Comparison of ENCODE assay signal across 8 cellular contexts in the genomic region with DNA sequence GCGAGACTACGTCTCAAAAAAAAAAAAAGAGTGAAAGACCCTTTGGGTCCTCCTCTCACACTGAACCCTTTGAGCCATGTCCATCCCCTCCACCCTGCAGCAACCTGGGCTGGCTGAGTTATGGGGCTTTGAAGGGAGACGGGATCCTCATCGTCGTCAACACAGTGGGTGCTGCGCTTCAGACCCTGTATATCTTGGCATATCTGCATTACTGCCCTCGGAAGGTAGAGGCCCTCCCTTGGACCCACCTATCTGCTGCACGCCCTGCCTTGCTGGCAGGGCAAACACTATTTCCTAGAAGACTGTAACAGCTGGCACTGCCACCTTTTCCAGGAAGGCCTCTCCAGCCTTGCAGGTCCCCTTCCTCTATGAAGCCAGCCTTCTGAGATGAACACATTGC. TPM values are rescaled to one million over a fixed set of nuclear protein-coding genes. Genes with fewer than 3 reads are reported as not detected.
A peak's percentile ranks its signal among the peaks of the same experiment; 100 is the strongest.
DNase-seq lines count a peak whose midpoint lies in the region; ATAC-seq, FAIRE-seq and TF ChIP-seq lines count a peak whose summit lies in the region.

No MANE protein-coding gene starts in this region.

- no peaks in the 10 kb centered on the region; the same call in 1 of the 2 replicates for H3K36me3 ChIP-seq in BE2C
- no peaks in the 10 kb centered on the region for H3K36me3 ChIP-seq in KOPT-K1 (ENCODE audit: insufficient read depth, low read length)
- H3K36me3 ChIP-seq in K562 (ENCODE audit: control insufficient read depth, insufficient read depth, low read length) = peaks cover 40% of the 10 kb centered on the region
- H3K36me3 ChIP-seq in mesendoderm (ENCODE audit: control insufficient read depth, insufficient read depth, low read length) = no peaks in the 10 kb centered on the region

- in situ Hi-C loops in K562 (cut with MboI) = no loop called here

- peak overlapping the region; percentile 65 for H2BK5ac ChIP-seq in mesendoderm (ENCODE audit: low read length)

- H3K4ac ChIP-seq in mesendoderm (ENCODE audit: low read depth, low read length) = no peak overlapping the region

- ATAC-seq in K562 (no peak), GM21529 (IDR thresholded peaks at IDR 0.05; ENCODE audit: unreplicated experiment) (no peak), HG03108 (IDR thresholded peaks at IDR 0.05; ENCODE audit: unreplicated experiment) (no peak)

- no peak overlapping the region for H4K8ac ChIP-seq in mesendoderm (ENCODE audit: low read depth, low read length)

- no peak overlapping the region for H2BK120ac ChIP-seq in mesendoderm (ENCODE audit: low read depth, low read length)

- H2AK5ac ChIP-seq in mesendoderm (ENCODE audit: low read length) = peak overlapping the region; percentile 20

- no peak overlapping the region for H2AFZ ChIP-seq in K562 (ENCODE audit: low read depth, low read length)

- POLR2A ChIA-PET in K562 (lab: Yijun Ruan, JAX) = interaction anchor here (0.7 to 1.9 kb wide), 7 partner anchors 9 to 575 kb away, joined by 3 to 5 read pairs (median 4); partner anchors contain the start of gene EFNA1

- H3K9me1 ChIP-seq in K562 (ENCODE audit: control insufficient read depth, insufficient read depth, low read length) = no peaks in the 10 kb centered on the region

- no peak overlapping the region for H3K23ac ChIP-seq in mesendoderm (ENCODE audit: low read length)

- H3K9ac ChIP-seq in K562 (ENCODE audit: insufficient read depth in 1 of 2, low read depth in 2 of 2, low read length in 2 of 2) (peak overlapping the region; percentile 85 to 91), mesendoderm (ENCODE audit: low read length) (peak overlapping the region; percentile 72)

- H3K27me3 ChIP-seq in BE2C = no peaks in the 10 kb centered on the region
- H3K27me3 ChIP-seq in K562 (ENCODE audit: control insufficient read depth in 2 of 2, insufficient read depth in 2 of 2, low read length in 2 of 2) = no peaks in the 10 kb centered on the region
- no peaks in the 10 kb centered on the region for H3K27me3 ChIP-seq in mesendoderm (ENCODE audit: insufficient read depth, low read length, poor library complexity)

- no peak for TF ChIP-seq CTCF in BE2C (IDR thresholded peaks at IDR 0.05; ENCODE audit: low read depth, low read length)
- no peak for TF ChIP-seq CTCF in K562 (IDR thresholded peaks at IDR 0.05 in 2 of 3, conservative IDR thresholded peaks at IDR 0.05 in 1 of 3; ENCODE audit: insufficient read depth in 2 of 3, low read depth in 1 of 3, low read length in 3 of 3)

- H3K79me2 ChIP-seq in K562 (ENCODE audit: control insufficient read depth, insufficient read depth, low read length) = peaks cover 51% of the 10 kb centered on the region
- H3K79me2 ChIP-seq in mesendoderm (ENCODE audit: control insufficient read depth, insufficient read depth, low read length) = no peaks in the 10 kb centered on the region

- H3K4me1 ChIP-seq in BE2C (no peaks in the 10 kb centered on the region), K562 (replicated peaks in 1 of 2; ENCODE audit: control insufficient read depth in 2 of 2, insufficient read depth in 2 of 2, low read length in 2 of 2) (peaks cover 41 to 67% of the 10 kb centered on the region in 2 experiments), mesendoderm (ENCODE audit: control insufficient read depth, low read depth, low read length) (peaks cover 3% of the 10 kb centered on the region)

- no peak overlapping the region for H2BK15ac ChIP-seq in mesendoderm (replicated peaks; ENCODE audit: low read depth)

- H3K4me2 ChIP-seq in K562 (ENCODE audit: insufficient read depth, low read length) = peak overlapping the region; percentile 84
- H3K4me2 ChIP-seq in mesendoderm (ENCODE audit: low read length) = peak overlapping the region; percentile 35

- WGBS in K562 (ENCODE audit: insufficient coverage, low coverage, missing lambda C conversion rate) = 33% methylated on average over 6 of the region's 8 CpGs
- WGBS in mesendoderm (ENCODE audit: extremely low coverage, insufficient coverage, low lambda C conversion rate) = no CpG with 5 or more reads among the region's 8 CpGs

- intact Hi-C loops in K562 (cut with micrococcal nuclease) = no loop called here

- H3K27ac ChIP-seq in KOPT-K1 (ENCODE audit: low read depth, low read length, poor library complexity, severe bottlenecking) (peak overlapping the region; percentile 93), K562 (ENCODE audit: extremely low read depth, low read depth, low read length) (peak overlapping the region; percentile 70), mesendoderm (ENCODE audit: low read depth, low read length) (no peak overlapping the region)

- no peak for TF ChIP-seq RAD21 in K562 (CRISPR knock-in tag; conservative IDR thresholded peaks at IDR 0.05 in 1 of 2, IDR thresholded peaks at IDR 0.05 in 1 of 2)

- H3K4me3 ChIP-seq in BE2C (ENCODE audit: low read depth, low read length) = peak overlapping the region; percentile 95
- H3K4me3 ChIP-seq in K562 = peak overlapping the region; percentile 82
- H3K4me3 ChIP-seq in mesendoderm (ENCODE audit: low read length) = peak overlapping the region; percentile 4

- FAIRE-seq in K562 (lab: Jason Lieb, UNC) (no peak), GM12891 (lab: Jason Lieb, UNC) (no peak)

- no peak for DNase-seq in BE2C
- DNase-seq in K562 (ENCODE audit: extremely low read depth in 1 of 4, low spot score in 3 of 4) = peak in 1 of 4 experiments; percentile 6
- DNase-seq in mesendoderm = no peak
- DNase-seq in H4 (ENCODE audit: low spot score) = no peak
- no peak for DNase-seq in GM12891 (ENCODE audit: insufficient read length, low spot score)

- peaks cover 9% of the 10 kb centered on the region for H3K79me1 ChIP-seq in mesendoderm (ENCODE audit: low read length)

- TF ChIP-seq POLR2A in K562 (conservative IDR thresholded peaks at IDR 0.05) = no peak
- no peak; the same call in 1 of the 2 replicates for TF ChIP-seq POLR2A in GM12891 (IDR thresholded peaks at IDR 0.05; ENCODE audit: low read depth, low read length)

- H4K5ac ChIP-seq in mesendoderm (ENCODE audit: low read length) = no peak overlapping the region

- no TSS peak for BruUV-seq in K562 (replicated peaks; lab: Mats Ljungman, UMichigan)

- TF ChIP-seq EP300 in K562 (IDR thresholded peaks at IDR 0.05; ENCODE audit: low read length) = no peak

- peak overlapping the region; percentile 82 for H3K56ac ChIP-seq in mesendoderm (ENCODE audit: low read length)

- no peaks in the 10 kb centered on the region for H4K20me1 ChIP-seq in K562 (replicated peaks; ENCODE audit: control insufficient read depth, insufficient read depth, low read length)

- CTCF ChIA-PET in K562 (lab: Yijun Ruan, JAX; ENCODE audit: low intra/inter-chr PET ratio) = no interaction called here

- H3K9me3 ChIP-seq in BE2C (no peaks in the 10 kb centered on the region), KOPT-K1 (ENCODE audit: insufficient read depth, low read length, poor library complexity, severe bottlenecking) (no peaks in the 10 kb centered on the region), K562 (replicated peaks; ENCODE audit: control insufficient read depth, insufficient read depth, low read depth, low read length) (peaks cover 7% of the 10 kb centered on the region; the same call in 1 of the 2 replicates)

- H3K18ac ChIP-seq in mesendoderm (ENCODE audit: low read length) = no peak overlapping the region

RNA-seq across cellular contexts. Expression of gene SLC50A1, which starts 1.1 kb away (rescaled TPM):
- polyA plus RNA-seq in BE2C (2012; ENCODE audit: insufficient read depth, insufficient read length, low read depth) = 37.1 TPM
- total RNA-seq in K562 (2011; cell fraction: chromatin; rRNA removed; ENCODE audit: low replicate concordance) = 42.6 and 72.0 TPM in 2 replicates
- total RNA-seq in K562 (2011; cell fraction: nucleolus; rRNA removed) = 92.6 and 100 TPM in 2 replicates
- total RNA-seq in K562 (2011; cell fraction: nucleoplasm; rRNA removed) = 93.1 and 101 TPM in 2 replicates
- total RNA-seq in K562 (2014; rRNA removed) (59.2 and 68.1 TPM in 2 replicates), K562 (2014; rRNA removed; fragmentation: Illumina TruSeq; extraction: Trizol) (52.2 and 58.7 TPM in 2 replicates), K562 (2015; rRNA removed; fragmentation: Illumina TruSeq; extraction: Trizol) (62.7 and 64.0 TPM in 2 replicates), K562 (2021) (46.5 and 50.0 TPM in 2 replicates)
- polyA plus RNA-seq in K562 (2011; rRNA removed) (88.3 and 91.9 TPM in 2 replicates), K562 (2014; fragmentation: Illumina TruSeq; extraction: Trizol) (86.2 and 96.6 TPM in 2 replicates), K562 (2014; fragmentation: Nextera tagmentation; extraction: Ambion mirVana) (100 to 1,000 TPM; 103 to 132 TPM), K562 (2014; rRNA removed) (91.7 and 99.4 TPM in 2 replicates)
- polyA plus RNA-seq in K562 (2011; cell fraction: cytosol; rRNA removed) = 161 TPM in 2 replicates
- polyA plus RNA-seq in K562 (2011; cell fraction: nucleus; rRNA removed) = 30.6 and 31.3 TPM in 2 replicates
- 55.7 and 78.0 TPM in 2 replicates for polyA plus RNA-seq in K562 (2012)
- polyA minus RNA-seq in K562 (2011; rRNA and poly(A)+ RNA removed) = 36.3 and 45.8 TPM in 2 replicates
- 23.1 and 29.2 TPM in 2 replicates for polyA minus RNA-seq in K562 (2011; cell fraction: cytosol; rRNA and poly(A)+ RNA removed)
- polyA minus RNA-seq in K562 (2011; cell fraction: nucleus; rRNA and poly(A)+ RNA removed) = 8.1 and 9.3 TPM in 2 replicates
- 23.4 TPM for polyA plus RNA-seq in mesendoderm (2013, experiment 1 of 2)
- polyA plus RNA-seq in mesendoderm (2013, experiment 2 of 2) = 22.4 TPM
- total RNA-seq in H4 (2014; rRNA removed; shearing (Covaris generic)) = 35.8 and 40.5 TPM in 2 replicates
- polyA plus RNA-seq in GM12891 (2012; ENCODE audit: low read depth, missing spikeins) = 31.8 TPM

RNA-seq across cellular contexts. Expression of gene DPM3, which starts 3.6 kb away (rescaled TPM):
- 221 TPM for polyA plus RNA-seq in BE2C (2012; ENCODE audit: insufficient read depth, insufficient read length, low read depth)
- 7.1 and 27.9 TPM in 2 replicates for total RNA-seq in K562 (2011; cell fraction: chromatin; rRNA removed; ENCODE audit: low replicate concordance)
- 73.0 and 77.4 TPM in 2 replicates for total RNA-seq in K562 (2011; cell fraction: nucleolus; rRNA removed)
- 47.4 and 60.5 TPM in 2 replicates for total RNA-seq in K562 (2011; cell fraction: nucleoplasm; rRNA removed)
- 41.3 and 45.1 TPM in 2 replicates for total RNA-seq in K562 (2014; rRNA removed)
- 1.8 and 3.7 TPM in 2 replicates for total RNA-seq in K562 (2014; rRNA removed; fragmentation: Illumina TruSeq; extraction: Trizol)
- total RNA-seq in K562 (2015; rRNA removed; fragmentation: Illumina TruSeq; extraction: Trizol) = 34.2 and 40.0 TPM in 2 replicates
- 92.1 and 94.2 TPM in 2 replicates for total RNA-seq in K562 (2021)
- 27.1 and 62.3 TPM in 2 replicates for polyA plus RNA-seq in K562 (2011; rRNA removed)
- polyA plus RNA-seq in K562 (2011; cell fraction: cytosol; rRNA removed) = 209 and 283 TPM in 2 replicates
- polyA plus RNA-seq in K562 (2011; cell fraction: nucleus; rRNA removed) = 63.1 and 75.1 TPM in 2 replicates
- 123 and 131 TPM in 2 replicates for polyA plus RNA-seq in K562 (2012)
- 8.6 and 59.7 TPM in 2 replicates for polyA plus RNA-seq in K562 (2014; fragmentation: Illumina TruSeq; extraction: Trizol)
- 10 to 100 TPM; 12.6 to 36.4 TPM for polyA plus RNA-seq in K562 (2014; fragmentation: Nextera tagmentation; extraction: Ambion mirVana)
- 120 and 141 TPM in 2 replicates for polyA plus RNA-seq in K562 (2014; rRNA removed)
- 6.0 and 10.0 TPM in 2 replicates for polyA minus RNA-seq in K562 (2011; rRNA and poly(A)+ RNA removed)
- polyA minus RNA-seq in K562 (2011; cell fraction: cytosol; rRNA and poly(A)+ RNA removed) = 11.5 and 13.6 TPM in 2 replicates
- polyA minus RNA-seq in K562 (2011; cell fraction: nucleus; rRNA and poly(A)+ RNA removed) = 12.2 and 13.9 TPM in 2 replicates
- 84.8 TPM for polyA plus RNA-seq in mesendoderm (2013, experiment 1 of 2)
- polyA plus RNA-seq in mesendoderm (2013, experiment 2 of 2) = 79.1 TPM
- 53.2 and 72.4 TPM in 2 replicates for total RNA-seq in H4 (2014; rRNA removed; shearing (Covaris generic))
- polyA plus RNA-seq in GM12891 (2012; ENCODE audit: low read depth, missing spikeins) = 60.7 TPM

RNA-seq across cellular contexts. Expression of gene EFNA1, which starts 9.1 kb away (rescaled TPM):
- polyA plus RNA-seq in BE2C (2012; ENCODE audit: insufficient read depth, insufficient read length, low read depth) = 6.7 TPM
- 5.1 and 11.1 TPM in 2 replicates for total RNA-seq in K562 (2011; cell fraction: chromatin; rRNA removed; ENCODE audit: low replicate concordance)
- 14.3 and 14.5 TPM in 2 replicates for total RNA-seq in K562 (2011; cell fraction: nucleolus; rRNA removed)
- total RNA-seq in K562 (2011; cell fraction: nucleoplasm; rRNA removed) = 10.1 and 15.0 TPM in 2 replicates
- total RNA-seq in K562 (2014; rRNA removed) (2.5 and 2.6 TPM in 2 replicates), K562 (2014; rRNA removed; fragmentation: Illumina TruSeq; extraction: Trizol) (1.9 and 2.1 TPM in 2 replicates), K562 (2015; rRNA removed; fragmentation: Illumina TruSeq; extraction: Trizol) (3.3 and 3.7 TPM in 2 replicates), K562 (2021) (2.6 and 2.7 TPM in 2 replicates)
- polyA plus RNA-seq in K562 (2011; rRNA removed) (9.3 and 14.1 TPM in 2 replicates), K562 (2014; fragmentation: Illumina TruSeq; extraction: Trizol) (3.0 and 3.5 TPM in 2 replicates), K562 (2014; fragmentation: Nextera tagmentation; extraction: Ambion mirVana) (1 to 10 TPM; 3.7 TPM), K562 (2014; rRNA removed) (2.8 and 5.3 TPM in 2 replicates)
- 12.2 and 13.8 TPM in 2 replicates for polyA plus RNA-seq in K562 (2011; cell fraction: cytosol; rRNA removed)
- polyA plus RNA-seq in K562 (2011; cell fraction: nucleus; rRNA removed) = 9.8 and 11.9 TPM in 2 replicates
- polyA plus RNA-seq in K562 (2012) = 3.3 and 4.8 TPM in 2 replicates
- polyA minus RNA-seq in K562 (2011; rRNA and poly(A)+ RNA removed) = 5.8 and 6.6 TPM in 2 replicates
- polyA minus RNA-seq in K562 (2011; cell fraction: cytosol; rRNA and poly(A)+ RNA removed) = 8.0 and 16.9 TPM in 2 replicates
- polyA minus RNA-seq in K562 (2011; cell fraction: nucleus; rRNA and poly(A)+ RNA removed) = 3.9 and 4.4 TPM in 2 replicates
- polyA plus RNA-seq in mesendoderm (2013, experiment 1 of 2) = 2.2 TPM
- polyA plus RNA-seq in mesendoderm (2013, experiment 2 of 2) = 1.9 TPM
- total RNA-seq in H4 (2014; rRNA removed; shearing (Covaris generic)) = 14.6 and 28.0 TPM in 2 replicates
- 0.45 TPM for polyA plus RNA-seq in GM12891 (2012; ENCODE audit: low read depth, missing spikeins)

RNA-seq across cellular contexts. Expression of gene KRTCAP2, which starts 36.4 kb away (rescaled TPM):
- 420 TPM for polyA plus RNA-seq in BE2C (2012; ENCODE audit: insufficient read depth, insufficient read length, low read depth)
- total RNA-seq in K562 (2011; cell fraction: chromatin; rRNA removed; ENCODE audit: low replicate concordance) = 114 and 195 TPM in 2 replicates
- 338 and 376 TPM in 2 replicates for total RNA-seq in K562 (2011; cell fraction: nucleolus; rRNA removed)
- 298 TPM in 2 replicates for total RNA-seq in K562 (2011; cell fraction: nucleoplasm; rRNA removed)
- total RNA-seq in K562 (2014; rRNA removed) (211 and 255 TPM in 2 replicates), K562 (2014; rRNA removed; fragmentation: Illumina TruSeq; extraction: Trizol) (226 and 244 TPM in 2 replicates), K562 (2015; rRNA removed; fragmentation: Illumina TruSeq; extraction: Trizol) (290 and 294 TPM in 2 replicates), K562 (2021) (243 and 253 TPM in 2 replicates)
- polyA plus RNA-seq in K562 (2011; rRNA removed) (129 and 178 TPM in 2 replicates), K562 (2014; fragmentation: Illumina TruSeq; extraction: Trizol) (418 and 443 TPM in 2 replicates), K562 (2014; fragmentation: Nextera tagmentation; extraction: Ambion mirVana) (100 to 1,000 TPM; 429 to 436 TPM), K562 (2014; rRNA removed) (126 and 196 TPM in 2 replicates)
- 462 and 551 TPM in 2 replicates for polyA plus RNA-seq in K562 (2011; cell fraction: cytosol; rRNA removed)
- 206 and 232 TPM in 2 replicates for polyA plus RNA-seq in K562 (2011; cell fraction: nucleus; rRNA removed)
- polyA plus RNA-seq in K562 (2012) = 327 and 494 TPM in 2 replicates
- 153 and 212 TPM in 2 replicates for polyA minus RNA-seq in K562 (2011; rRNA and poly(A)+ RNA removed)
- polyA minus RNA-seq in K562 (2011; cell fraction: cytosol; rRNA and poly(A)+ RNA removed) = 167 and 266 TPM in 2 replicates
- polyA minus RNA-seq in K562 (2011; cell fraction: nucleus; rRNA and poly(A)+ RNA removed) = 51.4 and 83.0 TPM in 2 replicates
- polyA plus RNA-seq in mesendoderm (2013, experiment 1 of 2) = 196 TPM
- polyA plus RNA-seq in mesendoderm (2013, experiment 2 of 2) = 199 TPM
- 128 and 140 TPM in 2 replicates for total RNA-seq in H4 (2014; rRNA removed; shearing (Covaris generic))
- 104 TPM for polyA plus RNA-seq in GM12891 (2012; ENCODE audit: low read depth, missing spikeins)

RNA-seq across cellular contexts. Expression of gene TRIM46, which starts 36.9 kb away (rescaled TPM):
- polyA plus RNA-seq in BE2C (2012; ENCODE audit: insufficient read depth, insufficient read length, low read depth) = 25.0 TPM
- 0.95 and 1.8 TPM in 2 replicates for total RNA-seq in K562 (2011; cell fraction: chromatin; rRNA removed; ENCODE audit: low replicate concordance)
- 0.67 and 0.92 TPM in 2 replicates for total RNA-seq in K562 (2011; cell fraction: nucleolus; rRNA removed)
- 0.66 and 1.1 TPM in 2 replicates for total RNA-seq in K562 (2011; cell fraction: nucleoplasm; rRNA removed)
- 0.04 and 0.05 TPM in 2 replicates for total RNA-seq in K562 (2014; rRNA removed)
- total RNA-seq in K562 (2014; rRNA removed; fragmentation: Illumina TruSeq; extraction: Trizol) = not detected in 2 replicates
- total RNA-seq in K562 (2015; rRNA removed; fragmentation: Illumina TruSeq; extraction: Trizol) = 0.14 TPM in 1 of 2 replicates, not detected in the other
- total RNA-seq in K562 (2021) = 0.22 and 0.60 TPM in 2 replicates
- 0.08 and 0.12 TPM in 2 replicates for polyA plus RNA-seq in K562 (2011; rRNA removed)
- 0.13 and 0.18 TPM in 2 replicates for polyA plus RNA-seq in K562 (2011; cell fraction: cytosol; rRNA removed)
- polyA plus RNA-seq in K562 (2011; cell fraction: nucleus; rRNA removed) = 0.59 and 0.64 TPM in 2 replicates
- polyA plus RNA-seq in K562 (2012) = 0.16 and 0.29 TPM in 2 replicates
- polyA plus RNA-seq in K562 (2014; fragmentation: Illumina TruSeq; extraction: Trizol) = 0.15 and 0.18 TPM in 2 replicates
- polyA plus RNA-seq in K562 (2014; fragmentation: Nextera tagmentation; extraction: Ambion mirVana) = not detected
- 0.11 and 0.41 TPM in 2 replicates for polyA plus RNA-seq in K562 (2014; rRNA removed)
- 0.09 TPM in 1 of 2 replicates, not detected in the other for polyA minus RNA-seq in K562 (2011; rRNA and poly(A)+ RNA removed)
- not detected in 2 replicates for polyA minus RNA-seq in K562 (2011; cell fraction: cytosol; rRNA and poly(A)+ RNA removed)
- polyA minus RNA-seq in K562 (2011; cell fraction: nucleus; rRNA and poly(A)+ RNA removed) = 0.13 TPM in 1 of 2 replicates, not detected in the other
- 1.8 TPM for polyA plus RNA-seq in mesendoderm (2013, experiment 1 of 2)
- polyA plus RNA-seq in mesendoderm (2013, experiment 2 of 2) = 2.0 TPM
- 0.37 and 1.1 TPM in 2 replicates for total RNA-seq in H4 (2014; rRNA removed; shearing (Covaris generic))
- polyA plus RNA-seq in GM12891 (2012; ENCODE audit: low read depth, missing spikeins) = 0.50 TPM

Comparison
In these comparisons a context has a peak if more than half of its experiments do, and no peak if none do; other contexts are left out.
1. H3K4me3 ChIP-seq: peak in every context shown above with its lines; median percentile 95 in BE2C; 82 in K562; 4 in mesendoderm.